ENCODE assay signal across 9 cellular contexts in the genomic region with DNA sequence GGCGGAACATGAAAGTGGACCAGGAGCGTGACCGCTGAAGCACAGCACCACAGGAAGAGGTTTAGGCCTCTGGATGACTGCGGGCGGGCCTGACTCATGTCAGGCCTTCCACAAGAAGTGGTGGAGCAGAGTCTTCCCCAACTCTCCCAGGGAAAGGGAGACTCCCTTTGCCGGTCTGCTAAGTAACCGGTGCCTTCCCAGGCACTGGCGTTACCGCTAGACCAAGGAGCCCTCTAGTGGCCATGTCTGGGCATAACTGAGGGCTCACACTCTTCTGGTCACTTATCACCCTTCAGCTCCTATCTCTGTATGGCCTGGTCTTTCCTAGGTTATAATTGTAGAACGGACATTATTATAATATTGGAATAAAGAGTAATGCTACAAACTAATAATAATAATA.
A peak's percentile ranks its signal among the peaks of the same experiment; 100 is the strongest.
DNase-seq lines count a peak whose midpoint lies in the region; ATAC-seq and TF ChIP-seq lines count a peak whose summit lies in the region.
"Had no signal": no experiment of that assay in that cellular context is flagged by ENCODE, and none has a peak within 500 bp of the region (broad histone marks: within the 10 kb centered on the region; RNA-seq: fewer than 3 reads in every experiment).

No MANE protein-coding gene starts in this region.

- ATAC-seq in GM23338 (no peak), HG02642 (IDR thresholded peaks at IDR 0.05; ENCODE audit: poor library complexity, unreplicated experiment) (no peak), GM21619 (IDR thresholded peaks at IDR 0.05; ENCODE audit: unreplicated experiment) (no peak)

- no peak for TF ChIP-seq POLR2A in esophagus muscularis mucosa (IDR thresholded peaks at IDR 0.05; ENCODE audit: low read depth)

- no peak overlapping the region for H3K9ac ChIP-seq in OCI-LY3 (ENCODE audit: low read length)

- H3K79me2 ChIP-seq in GM23338 (replicated peaks; ENCODE audit: insufficient read depth) (no peaks in the 10 kb centered on the region), OCI-LY3 (ENCODE audit: low read length) (no peaks in the 10 kb centered on the region)

- no peak for TF ChIP-seq EP300 in esophagus muscularis mucosa (IDR thresholded peaks at IDR 0.05)

- H4K20me1 ChIP-seq in GM23338 (replicated peaks; ENCODE audit: insufficient read depth): no peaks in the 10 kb centered on the region
- H4K20me1 ChIP-seq in OCI-LY3 (ENCODE audit: insufficient read depth, low read length): no peaks in the 10 kb centered on the region

- no peak overlapping the region for H3K27ac Mint-ChIP-seq in CD14-positive monocyte
- no peak overlapping the region for H3K27ac Mint-ChIP-seq in GM23338
- no peak overlapping the region for H3K27ac Mint-ChIP-seq in progenitor cell of endocrine pancreas
- H3K27ac Mint-ChIP-seq: IgD-negative memory B cell had no signal

- H3K36me3 Mint-ChIP-seq in CD14-positive monocyte (no peaks in the 10 kb centered on the region), GM23338 (ENCODE audit: low read depth) (peaks cover 20% of the 10 kb centered on the region), progenitor cell of endocrine pancreas (ENCODE audit: insufficient read depth) (no peaks in the 10 kb centered on the region)
- H3K36me3 Mint-ChIP-seq: IgD-negative memory B cell had no signal

- H3K4me3 Mint-ChIP-seq in CD14-positive monocyte (no peak overlapping the region), GM23338 (no peak overlapping the region), progenitor cell of endocrine pancreas (ENCODE audit: low read depth) (no peak overlapping the region)
- H3K4me3 Mint-ChIP-seq: IgD-negative memory B cell had no signal

- intact Hi-C loops in CD14-positive monocyte (cut with micrococcal nuclease) (no loop called here), esophagus muscularis mucosa (cut with DNase I) (no loop called here)

- peaks cover 0 to 2% (median 1%) of the 10 kb centered on the region in 3 donors for H3K27me3 Mint-ChIP-seq in CD14-positive monocyte (ENCODE audit: low read depth in 3 of 3)
- H3K27me3 Mint-ChIP-seq in GM23338 (ENCODE audit: insufficient read depth, low read depth, poor library complexity): peaks cover 5% of the 10 kb centered on the region
- no peaks in the 10 kb centered on the region for H3K27me3 Mint-ChIP-seq in progenitor cell of endocrine pancreas
- H3K27me3 Mint-ChIP-seq: IgD-negative memory B cell had no signal

- TF ChIP-seq CTCF in CD14-positive monocyte (IDR thresholded peaks at IDR 0.05) (peak; percentile 30), GM23338 (conservative IDR thresholded peaks at IDR 0.05; ENCODE audit: low read depth in 2 of 2) (peak; percentile 40 to 51), OCI-LY3 (IDR thresholded peaks at IDR 0.05; ENCODE audit: low read depth, low read length) (peak; percentile 73), esophagus muscularis mucosa (IDR thresholded peaks at IDR 0.05) (peak in 2 of 3 experiments; percentile 42 to 56), progenitor cell of endocrine pancreas (IDR thresholded peaks at IDR 0.05; ENCODE audit: unreplicated experiment) (peak; percentile 16)

- H3K9me3 Mint-ChIP-seq in CD14-positive monocyte (peaks cover 0 to 22% (median 11%) of the 10 kb centered on the region in 7 donors), GM23338 (peaks cover 93% of the 10 kb centered on the region), progenitor cell of endocrine pancreas (ENCODE audit: low read depth) (peaks cover 34% of the 10 kb centered on the region)

- H3K4me2 ChIP-seq in GM23338 (no peak overlapping the region), OCI-LY3 (ENCODE audit: low read length) (no peak overlapping the region)

- no peaks in the 10 kb centered on the region for H3K36me3 ChIP-seq in GM23338 (ENCODE audit: insufficient read depth)
- H3K36me3 ChIP-seq in OCI-LY3 (replicated peaks; ENCODE audit: low read depth, low read length): no peaks in the 10 kb centered on the region
- H3K36me3 ChIP-seq in esophagus muscularis mucosa: no peaks in the 10 kb centered on the region

- no peaks in the 10 kb centered on the region for H3F3A ChIP-seq in GM23338 (replicated peaks; ENCODE audit: low read depth)

- no peak overlapping the region for H2AFZ ChIP-seq in GM23338
- no peak overlapping the region for H2AFZ ChIP-seq in OCI-LY3 (ENCODE audit: low read depth, low read length)

- H3K27ac ChIP-seq in GM23338 (ENCODE audit: low read depth): no peak overlapping the region
- H3K27ac ChIP-seq in OCI-LY3 (ENCODE audit: low read length): no peak overlapping the region
- H3K27ac ChIP-seq in esophagus muscularis mucosa (replicated peaks in 1 of 4): no peak overlapping the region

- WGBS in esophagus muscularis mucosa: 48% methylated on average over 10 of the region's 10 CpGs

- H3K4me1 ChIP-seq in GM23338 (ENCODE audit: insufficient read depth) (no peaks in the 10 kb centered on the region), OCI-LY3 (ENCODE audit: low read length) (no peaks in the 10 kb centered on the region), esophagus muscularis mucosa (no peaks in the 10 kb centered on the region)

- no peak for DNase-seq in CD14-positive monocyte (ENCODE audit: low spot score)
- peak; percentile 32 for DNase-seq in GM23338 (ENCODE audit: low spot score)
- no peak for DNase-seq in esophagus muscularis mucosa (ENCODE audit: extremely low spot score)
- no peak for DNase-seq in progenitor cell of endocrine pancreas (ENCODE audit: low spot score, unreplicated experiment)
- DNase-seq in GM19240 (ENCODE audit: insufficient read length, low spot score): no peak

- H3K4me3 ChIP-seq in GM23338 (no peak overlapping the region), OCI-LY3 (ENCODE audit: low read length) (no peak overlapping the region), esophagus muscularis mucosa (no peak overlapping the region)

- H3K4me1 Mint-ChIP-seq in CD14-positive monocyte: no peaks in the 10 kb centered on the region
- H3K4me1 Mint-ChIP-seq in GM23338: no peaks in the 10 kb centered on the region
- no peaks in the 10 kb centered on the region for H3K4me1 Mint-ChIP-seq in progenitor cell of endocrine pancreas (ENCODE audit: low read depth)
- H3K4me1 Mint-ChIP-seq: IgD-negative memory B cell had no signal

- H3K27me3 ChIP-seq in GM23338 (ENCODE audit: insufficient read depth) (no peaks in the 10 kb centered on the region), OCI-LY3 (ENCODE audit: low read depth, low read length) (no peaks in the 10 kb centered on the region), esophagus muscularis mucosa (no peaks in the 10 kb centered on the region)

- H3K9me2 ChIP-seq in GM23338 (ENCODE audit: insufficient read depth): no peaks in the 10 kb centered on the region

- no peaks in the 10 kb centered on the region for H3K9me3 ChIP-seq in OCI-LY3 (ENCODE audit: insufficient read depth, low read length)
- peaks cover 0 to 5% (median 0%) of the 10 kb centered on the region in 4 donors for H3K9me3 ChIP-seq in esophagus muscularis mucosa

TF ChIP-seq in GM23338, 12 proteins besides CTCF, POLR2A, EP300 and RAD21:
- TF ChIP-seq ZNF114 (CRISPR knock-in tag; IDR thresholded peaks at IDR 0.05) (no peak), POLR2AphosphoS5 (IDR thresholded peaks at IDR 0.05; ENCODE audit: low read depth) (no peak), JUNB (IDR thresholded peaks at IDR 0.05; ENCODE audit: unreplicated experiment) (no peak), STAT1 (IDR thresholded peaks at IDR 0.05; ENCODE audit: unreplicated experiment) (no peak), EZH2 (IDR thresholded peaks at IDR 0.05; ENCODE audit: low read depth, unreplicated experiment) (no peak), NANOG (IDR thresholded peaks at IDR 0.05; ENCODE audit: borderline replicate concordance) (no peak), ZNF331 (CRISPR knock-in tag; IDR thresholded peaks at IDR 0.05; ENCODE audit: low read depth) (no peak), EZH2phosphoT487 (IDR thresholded peaks at IDR 0.05; ENCODE audit: unreplicated experiment) (no peak), CREB1 (CRISPR knock-in tag; IDR thresholded peaks at IDR 0.05; ENCODE audit: low read depth) (no peak)
- TF ChIP-seq, protein P1, sequence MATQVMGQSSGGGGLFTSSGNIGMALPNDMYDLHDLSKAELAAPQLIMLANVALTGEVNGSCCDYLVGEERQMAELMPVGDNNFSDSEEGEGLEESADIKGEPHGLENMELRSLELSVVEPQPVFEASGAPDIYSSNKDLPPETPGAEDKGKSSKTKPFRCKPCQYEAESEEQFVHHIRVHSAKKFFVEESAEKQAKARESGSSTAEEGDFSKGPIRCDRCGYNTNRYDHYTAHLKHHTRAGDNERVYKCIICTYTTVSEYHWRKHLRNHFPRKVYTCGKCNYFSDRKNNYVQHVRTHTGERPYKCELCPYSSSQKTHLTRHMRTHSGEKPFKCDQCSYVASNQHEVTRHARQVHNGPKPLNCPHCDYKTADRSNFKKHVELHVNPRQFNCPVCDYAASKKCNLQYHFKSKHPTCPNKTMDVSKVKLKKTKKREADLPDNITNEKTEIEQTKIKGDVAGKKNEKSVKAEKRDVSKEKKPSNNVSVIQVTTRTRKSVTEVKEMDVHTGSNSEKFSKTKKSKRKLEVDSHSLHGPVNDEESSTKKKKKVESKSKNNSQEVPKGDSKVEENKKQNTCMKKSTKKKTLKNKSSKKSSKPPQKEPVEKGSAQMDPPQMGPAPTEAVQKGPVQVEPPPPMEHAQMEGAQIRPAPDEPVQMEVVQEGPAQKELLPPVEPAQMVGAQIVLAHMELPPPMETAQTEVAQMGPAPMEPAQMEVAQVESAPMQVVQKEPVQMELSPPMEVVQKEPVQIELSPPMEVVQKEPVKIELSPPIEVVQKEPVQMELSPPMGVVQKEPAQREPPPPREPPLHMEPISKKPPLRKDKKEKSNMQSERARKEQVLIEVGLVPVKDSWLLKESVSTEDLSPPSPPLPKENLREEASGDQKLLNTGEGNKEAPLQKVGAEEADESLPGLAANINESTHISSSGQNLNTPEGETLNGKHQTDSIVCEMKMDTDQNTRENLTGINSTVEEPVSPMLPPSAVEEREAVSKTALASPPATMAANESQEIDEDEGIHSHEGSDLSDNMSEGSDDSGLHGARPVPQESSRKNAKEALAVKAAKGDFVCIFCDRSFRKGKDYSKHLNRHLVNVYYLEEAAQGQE (IDR thresholded peaks at IDR 0.05; ENCODE audit: unreplicated experiment): no peak
- TF ChIP-seq, protein P2, sequence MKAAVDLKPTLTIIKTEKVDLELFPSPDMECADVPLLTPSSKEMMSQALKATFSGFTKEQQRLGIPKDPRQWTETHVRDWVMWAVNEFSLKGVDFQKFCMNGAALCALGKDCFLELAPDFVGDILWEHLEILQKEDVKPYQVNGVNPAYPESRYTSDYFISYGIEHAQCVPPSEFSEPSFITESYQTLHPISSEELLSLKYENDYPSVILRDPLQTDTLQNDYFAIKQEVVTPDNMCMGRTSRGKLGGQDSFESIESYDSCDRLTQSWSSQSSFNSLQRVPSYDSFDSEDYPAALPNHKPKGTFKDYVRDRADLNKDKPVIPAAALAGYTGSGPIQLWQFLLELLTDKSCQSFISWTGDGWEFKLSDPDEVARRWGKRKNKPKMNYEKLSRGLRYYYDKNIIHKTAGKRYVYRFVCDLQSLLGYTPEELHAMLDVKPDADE (IDR thresholded peaks at IDR 0.05): no peak

Comparison
In these comparisons a context has a peak if more than half of its experiments do, and no peak if none do; other contexts are left out.
1. CTCF ChIP-seq: peak in every context shown above with its lines; median percentile 73 in OCI-LY3; 49 in esophagus muscularis mucosa; 46 in GM23338; 30 in CD14-positive monocyte; 16 in progenitor cell of endocrine pancreas.